Comparison of ENCODE assay signal across 10 cellular contexts in genomic region chr6:16684195-16684689, GRCh38.
DNase-seq lines count a peak whose midpoint lies in the region; ATAC-seq and TF ChIP-seq lines count a peak whose summit lies in the region.
"Had no signal": no experiment of that assay in that cellular context is flagged by ENCODE, and none has a peak within 500 bp of the region (broad histone marks: within the 10 kb centered on the region; RNA-seq: fewer than 3 reads in every experiment).

No MANE protein-coding gene starts in this region.

- H3K4me1 ChIP-seq in IMR-90 (ENCODE audit: control insufficient read depth, insufficient read depth, low read length) (peaks cover 23% of the 10 kb centered on the region), smooth muscle cell (ENCODE audit: low read depth) (peaks cover 31% of the 10 kb centered on the region), gastroesophageal sphincter (peaks cover 0 to 48% (median 7%) of the 10 kb centered on the region in 3 donors)

- no peak for TF ChIP-seq RAD21 in IMR-90 (IDR thresholded peaks at IDR 0.05; ENCODE audit: low read length)

- TF ChIP-seq CTCF in IMR-90 (conservative IDR thresholded peaks at IDR 0.05; ENCODE audit: low read depth, low read length) (no peak), fibroblast of mammary gland (conservative IDR thresholded peaks at IDR 0.05; ENCODE audit: control insufficient read depth, insufficient read depth, low read depth, low read length) (no peak), smooth muscle cell (IDR thresholded peaks at IDR 0.05; ENCODE audit: borderline replicate concordance, insufficient read depth, poor library complexity, severe bottlenecking) (no peak), mesothelial cell of epicardium (IDR thresholded peaks at IDR 0.05; ENCODE audit: unreplicated experiment) (no peak), gastroesophageal sphincter (IDR thresholded peaks at IDR 0.05) (no peak)

- no peak overlapping the region for H3K23ac ChIP-seq in IMR-90 (ENCODE audit: low read depth, low read length)

- WGBS in IMR-90 (ENCODE audit: extremely low coverage in 2 of 2, insufficient read length in 1 of 2), 2 experiments: 85% methylated on average over 3 of the region's 5 CpGs; no CpG with 5 or more reads in 1 of the 2 experiments
- 75% methylated on average over 5 of the region's 5 CpGs for whole genome bisulfite sequencing in smooth muscle cell (ENCODE audit: low lambda C conversion rate)
- WGBS in gastroesophageal sphincter (ENCODE audit: low coverage in 1 of 2), 2 donors: 78 to 82% methylated on average over 5 of the region's 5 CpGs

- H3K4me3 ChIP-seq in IMR-90 (ENCODE audit: insufficient read depth, low read depth, low read length) (no peak overlapping the region), fibroblast of mammary gland (ENCODE audit: control insufficient read depth, low read depth, low read length) (no peak overlapping the region), smooth muscle cell (no peak overlapping the region), gastroesophageal sphincter (no peak overlapping the region)
- H3K4me3 ChIP-seq: ascending aorta, MG63 had no signal

- DNase-seq in IMR-90 (no peak), SK-MEL-5 (ENCODE audit: low read depth, low spot score) (peak; percentile 50), fibroblast of mammary gland (ENCODE audit: low read depth) (peak; percentile 41), smooth muscle cell (lab: John Stamatoyannopoulos, UW; ENCODE audit: unreplicated experiment) (no peak), NCI-H2227 (lab: John Stamatoyannopoulos, UW; ENCODE audit: unreplicated experiment) (no peak), mesothelial cell of epicardium (ENCODE audit: low spot score in 2 of 2, unreplicated experiment in 2 of 2) (no peak), DMS79 treated with DMSO at 0.1 percent for 48 hours (lab: John Stamatoyannopoulos, UW) (no peak)

- no peaks in the 10 kb centered on the region for H3K27me3 Mint-ChIP-seq in mesothelial cell of epicardium (ENCODE audit: low read depth)

- no peak overlapping the region for H4K5ac ChIP-seq in IMR-90 (ENCODE audit: low read depth, low read length)

- H2AFZ ChIP-seq in IMR-90 (replicated peaks; ENCODE audit: low read length, poor library complexity) (no peak overlapping the region), smooth muscle cell (ENCODE audit: low read depth) (no peak overlapping the region)

- H3K9me1 ChIP-seq in IMR-90 (ENCODE audit: insufficient read depth, low read length): peaks cover 10% of the 10 kb centered on the region

- peaks cover 20% of the 10 kb centered on the region; the same call in 1 of the 2 replicates for H4K20me1 ChIP-seq in IMR-90 (ENCODE audit: insufficient read depth, low read length)
- H4K20me1 ChIP-seq in smooth muscle cell (ENCODE audit: low read depth): no peaks in the 10 kb centered on the region

- H3K4ac ChIP-seq in IMR-90 (ENCODE audit: low read depth, low read length): no peak overlapping the region

- H3K9me3 Mint-ChIP-seq in mesothelial cell of epicardium: no peaks in the 10 kb centered on the region

- H3K14ac ChIP-seq in IMR-90 (replicated peaks; ENCODE audit: low read depth, low read length): 0 out of 2 replicates have a peak overlapping the region, but pooled peaks have one; percentile 4

- H2BK20ac ChIP-seq in IMR-90 (ENCODE audit: low read depth, low read length): no peak overlapping the region

- H3K18ac ChIP-seq in IMR-90 (ENCODE audit: low read depth, low read length): no peak overlapping the region

- no peak overlapping the region for H2BK120ac ChIP-seq in IMR-90 (ENCODE audit: low read depth, low read length)

- no peak overlapping the region for H2BK5ac ChIP-seq in IMR-90 (ENCODE audit: low read depth, low read length, poor library complexity, severe bottlenecking)

- no peak overlapping the region for H2AK9ac ChIP-seq in IMR-90 (replicated peaks; ENCODE audit: low read depth, low read length, poor library complexity)

- no peak for ATAC-seq in IMR-90 (ENCODE audit: low read depth)
- no peak for ATAC-seq in gastroesophageal sphincter

- no TSS peak for BruUV-seq in IMR-90 (replicated peaks; lab: Mats Ljungman, UMichigan)

- H3K56ac ChIP-seq in IMR-90 (ENCODE audit: extremely low read depth, insufficient read depth, low read length): no peak overlapping the region

- H3K27me3 ChIP-seq in IMR-90 (ENCODE audit: control insufficient read depth, insufficient read depth, low read length) (no peaks in the 10 kb centered on the region), smooth muscle cell (ENCODE audit: low read depth) (no peaks in the 10 kb centered on the region), gastroesophageal sphincter (no peaks in the 10 kb centered on the region)
- H3K27me3 ChIP-seq: ascending aorta, MG63 had no signal

- CTCF ChIA-PET in IMR-90 (lab: Yijun Ruan, JAX): no interaction called here

- H3K27ac ChIP-seq in IMR-90 (ENCODE audit: insufficient read depth, low read length) (no peak overlapping the region), smooth muscle cell (ENCODE audit: low read depth) (peak overlapping the region; percentile 92), gastroesophageal sphincter (peak overlapping the region in 1 of 4 donors; percentile 10)
- H3K27ac ChIP-seq: ascending aorta had no signal

- H4K91ac ChIP-seq in IMR-90 (ENCODE audit: insufficient read depth, low read depth, low read length): no peak overlapping the region

- H3K9ac ChIP-seq in IMR-90 (ENCODE audit: low read depth, low read length) (no peak overlapping the region), smooth muscle cell (ENCODE audit: low read depth) (peak overlapping the region; percentile 57)

- H3K4me1 Mint-ChIP-seq in mesothelial cell of epicardium: peaks cover 7% of the 10 kb centered on the region

- H3K79me1 ChIP-seq in IMR-90 (ENCODE audit: low read depth in 1 of 2, low read length in 2 of 2): peaks cover 10 to 49% of the 10 kb centered on the region in 2 experiments

- H3K79me2 ChIP-seq in smooth muscle cell (ENCODE audit: low read depth): peaks cover 59% of the 10 kb centered on the region

- no peak overlapping the region for H4K8ac ChIP-seq in IMR-90 (ENCODE audit: low read depth in 2 of 2, low read length in 2 of 2)

- H3K36me3 Mint-ChIP-seq in mesothelial cell of epicardium: no peaks in the 10 kb centered on the region

- H3K9me3 ChIP-seq in IMR-90 (ENCODE audit: control insufficient read depth, insufficient read depth, low read length): no peaks in the 10 kb centered on the region
- H3K9me3 ChIP-seq in smooth muscle cell (replicated peaks; ENCODE audit: low read depth): no peaks in the 10 kb centered on the region
- no peaks in the 10 kb centered on the region for H3K9me3 ChIP-seq in gastroesophageal sphincter
- H3K9me3 ChIP-seq: ascending aorta, MG63 had no signal

- H3K4me3 Mint-ChIP-seq in mesothelial cell of epicardium: no peak overlapping the region

- no peak overlapping the region for H2BK15ac ChIP-seq in IMR-90 (ENCODE audit: low read depth, low read length)

- TF ChIP-seq EP300 in gastroesophageal sphincter (IDR thresholded peaks at IDR 0.05): no peak

- dilution Hi-C loops in IMR-90 (cut with HindIII; ENCODE audit: low sequenced_read_pairs, unreplicated experiment): no loop called here

- H2AK5ac ChIP-seq in IMR-90 (ENCODE audit: low read depth, low read length): peak overlapping the region; percentile 23; the same call in 1 of the 2 replicates

- peaks cover 28% of the 10 kb centered on the region for H3F3A ChIP-seq in smooth muscle cell (ENCODE audit: low read depth)

- H3K36me3 ChIP-seq in IMR-90 (ENCODE audit: control insufficient read depth, insufficient read depth, low read length) (no peaks in the 10 kb centered on the region), smooth muscle cell (ENCODE audit: low read depth) (no peaks in the 10 kb centered on the region), gastroesophageal sphincter (no peaks in the 10 kb centered on the region)
- H3K36me3 ChIP-seq: ascending aorta, MG63 had no signal

- H3K27ac Mint-ChIP-seq in mesothelial cell of epicardium: no peak overlapping the region

- TF ChIP-seq POLR2A in IMR-90 (IDR thresholded peaks at IDR 0.05; ENCODE audit: low read depth, low read length) (no peak), gastroesophageal sphincter (IDR thresholded peaks at IDR 0.05) (no peak)

- POLR2A ChIA-PET in IMR-90 (lab: Charles Lee; ENCODE audit: unreplicated experiment): no interaction called here

- H3K4me2 ChIP-seq in IMR-90 (ENCODE audit: low read depth, low read length) (no peak overlapping the region), smooth muscle cell (peak overlapping the region; percentile 37)

- intact Hi-C loops in IMR-90 (cut with micrococcal nuclease): no loop called here

- in situ Hi-C loops in IMR-90 (cut with MboI; ENCODE audit: low sequenced_read_pairs): no loop called here
- in situ Hi-C loops in SK-MEL-5 (cut with HindIII; ENCODE audit: low pct_unique_long_range_greater_than_20kb, low sequenced_read_pairs): no loop called here

TF ChIP-seq in IMR-90, 13 proteins besides CTCF, POLR2A, EP300 and RAD21 (continues in another document):
- no peak for TF ChIP-seq FOS (IDR thresholded peaks at IDR 0.05; ENCODE audit: low read depth, low read length)
- TF ChIP-seq MAZ (IDR thresholded peaks at IDR 0.05; ENCODE audit: borderline replicate concordance, low read depth, low read length): no peak
- TF ChIP-seq MAFK (IDR thresholded peaks at IDR 0.05; ENCODE audit: low read depth, low read length): no peak
- no peak for TF ChIP-seq CEBPB (IDR thresholded peaks at IDR 0.05; ENCODE audit: low read depth, low read length)
- TF ChIP-seq RCOR1 (IDR thresholded peaks at IDR 0.05; ENCODE audit: insufficient replicate concordance, low read length): no peak
- no peak for TF ChIP-seq MXI1 (IDR thresholded peaks at IDR 0.05; ENCODE audit: borderline replicate concordance, low read depth, low read length)
- no peak for TF ChIP-seq RFX5 (IDR thresholded peaks at IDR 0.05; ENCODE audit: low read depth, low read length)
- no peak for TF ChIP-seq BHLHE40 (IDR thresholded peaks at IDR 0.05; ENCODE audit: low read depth, low read length)
- TF ChIP-seq USF2 (IDR thresholded peaks at IDR 0.05; ENCODE audit: low read depth, low read length): no peak
- no peak for TF ChIP-seq SMC3 (IDR thresholded peaks at IDR 0.05; ENCODE audit: low read depth, low read length)
- TF ChIP-seq CHD1 (IDR thresholded peaks at IDR 0.05; ENCODE audit: low read depth, low read length): no peak
- no peak for TF ChIP-seq NFE2L2 (IDR thresholded peaks at IDR 0.05; ENCODE audit: low read depth, low read length)

Comparison
In these comparisons a context has a peak if more than half of its experiments do, and no peak if none do; other contexts are left out.
1. DNase-seq: peak in SK-MEL-5 (single experiment) and fibroblast of mammary gland (single experiment); none in IMR-90 (single experiment), smooth muscle cell (single experiment), NCI-H2227 (single experiment), mesothelial cell of epicardium (0 of 2) and DMS79 treated with DMSO at 0.1 percent for 48 hours (single experiment).